Comparison of ENCODE assay signal across 15 cellular contexts in the genomic region with DNA sequence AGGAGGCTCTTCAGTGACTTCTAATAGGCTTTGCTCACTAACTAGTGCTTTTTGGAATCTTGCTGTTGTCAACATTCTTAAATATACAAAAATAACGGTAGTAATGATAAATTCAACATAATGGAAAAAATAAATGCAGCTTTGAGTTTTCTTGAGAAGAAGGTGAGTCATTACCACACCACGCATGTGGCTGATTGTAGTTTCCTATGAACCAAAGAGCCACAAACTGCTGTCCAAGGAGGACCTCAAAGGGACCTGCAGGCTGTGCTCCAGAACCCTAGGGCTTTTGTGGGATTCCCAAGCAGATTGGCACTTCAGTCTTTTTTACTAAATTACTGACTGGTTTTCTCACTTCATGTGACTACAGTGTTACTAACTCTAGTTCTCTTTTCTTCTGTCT.
"Had no signal": no experiment of that assay in that cellular context is flagged by ENCODE, and none has a peak within 500 bp of the region (broad histone marks: within the 10 kb centered on the region; RNA-seq: fewer than 3 reads in every experiment).

No MANE protein-coding gene starts in this region.

- H3K36me3 ChIP-seq: transverse colon, uterus had no signal

- H3K4me3 ChIP-seq: heart right ventricle, transverse colon, uterus had no signal

- H3K4me1 Mint-ChIP-seq: activated CD4-positive, alpha-beta T cell treated with anti-CD3 and anti-CD28 coated beads, Interleukin-2, amount 10 ng/mL, durations not matched to agents 7 days and 5 days; activated naive CD4-positive, alpha-beta T cell treated with anti-CD3 and anti-CD28 coated beads, Interleukin-2, amount 10 ng/mL, durations not matched to agents 7 days and 5 days; activated naive CD8-positive, alpha-beta T cell treated with anti-CD3 and anti-CD28 coated beads, Interleukin-2, amount 50 U/mL, for 24 hours; immature natural killer cell; memory B cell had no signal

- H3K36me3 Mint-ChIP-seq: activated naive CD4-positive, alpha-beta T cell treated with anti-CD3 and anti-CD28 coated beads, Interleukin-2, amount 10 ng/mL, durations not matched to agents 7 days and 5 days; immature natural killer cell; memory B cell had no signal

- H3K9me3 Mint-ChIP-seq: activated CD4-positive, alpha-beta T cell treated with anti-CD3 and anti-CD28 coated beads, Interleukin-2, amount 10 ng/mL, durations not matched to agents 7 days and 5 days; activated naive CD4-positive, alpha-beta T cell treated with anti-CD3 and anti-CD28 coated beads, Interleukin-2, amount 10 ng/mL, durations not matched to agents 7 days and 5 days; activated naive CD8-positive, alpha-beta T cell treated with anti-CD3 and anti-CD28 coated beads, Interleukin-2, amount 50 U/mL, for 24 hours; immature natural killer cell; memory B cell had no signal

- H3K27ac ChIP-seq: heart right ventricle, transverse colon, uterus had no signal

- ATAC-seq: activated naive CD8-positive, alpha-beta T cell treated with anti-CD3 and anti-CD28 coated beads, Interleukin-2, amount 50 U/mL, for 24 hours had no signal

- H3K27ac Mint-ChIP-seq: activated CD4-positive, alpha-beta T cell treated with anti-CD3 and anti-CD28 coated beads, Interleukin-2, amount 10 ng/mL, durations not matched to agents 7 days and 5 days; activated naive CD4-positive, alpha-beta T cell treated with anti-CD3 and anti-CD28 coated beads, Interleukin-2, amount 10 ng/mL, durations not matched to agents 7 days and 5 days; activated naive CD8-positive, alpha-beta T cell treated with anti-CD3 and anti-CD28 coated beads, Interleukin-2, amount 50 U/mL, for 24 hours; immature natural killer cell; memory B cell; progenitor cell of endocrine pancreas; stimulated activated naive CD8-positive, alpha-beta T cell treated with anti-CD3 and anti-CD28 coated beads, Interleukin-15, Interleukin-2, amounts not matched to agents 100 ng/mL and 50 ng/mL, for 24 hours had no signal

- H3K4me1 ChIP-seq: transverse colon, uterus had no signal

- H3K27me3 Mint-ChIP-seq: activated CD4-positive, alpha-beta T cell treated with anti-CD3 and anti-CD28 coated beads, Interleukin-2, amount 10 ng/mL, durations not matched to agents 7 days and 5 days; progenitor cell of endocrine pancreas; stimulated activated naive CD8-positive, alpha-beta T cell treated with anti-CD3 and anti-CD28 coated beads, Interleukin-15, Interleukin-2, amounts not matched to agents 100 ng/mL and 50 ng/mL, for 24 hours had no signal

- H3K27me3 ChIP-seq: heart right ventricle, transverse colon, uterus had no signal

- H3K4me3 Mint-ChIP-seq: activated CD4-positive, alpha-beta T cell treated with anti-CD3 and anti-CD28 coated beads, Interleukin-2, amount 10 ng/mL, durations not matched to agents 7 days and 5 days; activated naive CD4-positive, alpha-beta T cell treated with anti-CD3 and anti-CD28 coated beads, Interleukin-2, amount 10 ng/mL, durations not matched to agents 7 days and 5 days; activated naive CD8-positive, alpha-beta T cell treated with anti-CD3 and anti-CD28 coated beads, Interleukin-2, amount 50 U/mL, for 24 hours; immature natural killer cell; memory B cell; stimulated activated naive CD8-positive, alpha-beta T cell treated with anti-CD3 and anti-CD28 coated beads, Interleukin-15, Interleukin-2, amounts not matched to agents 100 ng/mL and 50 ng/mL, for 24 hours had no signal

- DNase-seq: activated CD4-positive, alpha-beta T cell treated with anti-CD3 and anti-CD28 coated beads, Interleukin-2, amount 10 ng/mL, durations not matched to agents 7 days and 5 days; activated naive CD4-positive, alpha-beta T cell treated with anti-CD3 and anti-CD28 coated beads, Interleukin-2, amount 10 ng/mL, durations not matched to agents 7 days and 5 days; activated naive CD8-positive, alpha-beta T cell treated with anti-CD3 and anti-CD28 coated beads, Interleukin-2, amount 50 U/mL, for 24 hours; activated T-cell treated with anti-CD3 and anti-CD28 coated beads for 4 hours; aorta; effector CD4-positive, alpha-beta T cell; heart right ventricle; immature natural killer cell; stimulated activated CD4-positive, alpha-beta T cell treated with anti-CD3 and anti-CD28 coated beads, Interleukin-12 subunit alpha, Interleukin-12 subunit beta, amount 100 ng/mL, for 4 hours; stimulated activated CD4-positive, alpha-beta T cell treated with anti-CD3 and anti-CD28 coated beads, Interleukin-1b, Interleukin-23, amount 100 ng/mL, for 48 hours; transverse colon; uterus had no signal

- H3K9me3 ChIP-seq: heart right ventricle, transverse colon, uterus had no signal
